1 cellular context compared by ENCODE assay signal in genomic region chr6:39812853-39813533, GRCh38.
TF ChIP-seq lines count a peak whose summit lies in the region.

No MANE protein-coding gene starts in this region.

TF ChIP-seq in H1, 55 proteins besides CTCF, POLR2A, EP300 and RAD21 (continued from another document):
- TF ChIP-seq, protein P1, sequence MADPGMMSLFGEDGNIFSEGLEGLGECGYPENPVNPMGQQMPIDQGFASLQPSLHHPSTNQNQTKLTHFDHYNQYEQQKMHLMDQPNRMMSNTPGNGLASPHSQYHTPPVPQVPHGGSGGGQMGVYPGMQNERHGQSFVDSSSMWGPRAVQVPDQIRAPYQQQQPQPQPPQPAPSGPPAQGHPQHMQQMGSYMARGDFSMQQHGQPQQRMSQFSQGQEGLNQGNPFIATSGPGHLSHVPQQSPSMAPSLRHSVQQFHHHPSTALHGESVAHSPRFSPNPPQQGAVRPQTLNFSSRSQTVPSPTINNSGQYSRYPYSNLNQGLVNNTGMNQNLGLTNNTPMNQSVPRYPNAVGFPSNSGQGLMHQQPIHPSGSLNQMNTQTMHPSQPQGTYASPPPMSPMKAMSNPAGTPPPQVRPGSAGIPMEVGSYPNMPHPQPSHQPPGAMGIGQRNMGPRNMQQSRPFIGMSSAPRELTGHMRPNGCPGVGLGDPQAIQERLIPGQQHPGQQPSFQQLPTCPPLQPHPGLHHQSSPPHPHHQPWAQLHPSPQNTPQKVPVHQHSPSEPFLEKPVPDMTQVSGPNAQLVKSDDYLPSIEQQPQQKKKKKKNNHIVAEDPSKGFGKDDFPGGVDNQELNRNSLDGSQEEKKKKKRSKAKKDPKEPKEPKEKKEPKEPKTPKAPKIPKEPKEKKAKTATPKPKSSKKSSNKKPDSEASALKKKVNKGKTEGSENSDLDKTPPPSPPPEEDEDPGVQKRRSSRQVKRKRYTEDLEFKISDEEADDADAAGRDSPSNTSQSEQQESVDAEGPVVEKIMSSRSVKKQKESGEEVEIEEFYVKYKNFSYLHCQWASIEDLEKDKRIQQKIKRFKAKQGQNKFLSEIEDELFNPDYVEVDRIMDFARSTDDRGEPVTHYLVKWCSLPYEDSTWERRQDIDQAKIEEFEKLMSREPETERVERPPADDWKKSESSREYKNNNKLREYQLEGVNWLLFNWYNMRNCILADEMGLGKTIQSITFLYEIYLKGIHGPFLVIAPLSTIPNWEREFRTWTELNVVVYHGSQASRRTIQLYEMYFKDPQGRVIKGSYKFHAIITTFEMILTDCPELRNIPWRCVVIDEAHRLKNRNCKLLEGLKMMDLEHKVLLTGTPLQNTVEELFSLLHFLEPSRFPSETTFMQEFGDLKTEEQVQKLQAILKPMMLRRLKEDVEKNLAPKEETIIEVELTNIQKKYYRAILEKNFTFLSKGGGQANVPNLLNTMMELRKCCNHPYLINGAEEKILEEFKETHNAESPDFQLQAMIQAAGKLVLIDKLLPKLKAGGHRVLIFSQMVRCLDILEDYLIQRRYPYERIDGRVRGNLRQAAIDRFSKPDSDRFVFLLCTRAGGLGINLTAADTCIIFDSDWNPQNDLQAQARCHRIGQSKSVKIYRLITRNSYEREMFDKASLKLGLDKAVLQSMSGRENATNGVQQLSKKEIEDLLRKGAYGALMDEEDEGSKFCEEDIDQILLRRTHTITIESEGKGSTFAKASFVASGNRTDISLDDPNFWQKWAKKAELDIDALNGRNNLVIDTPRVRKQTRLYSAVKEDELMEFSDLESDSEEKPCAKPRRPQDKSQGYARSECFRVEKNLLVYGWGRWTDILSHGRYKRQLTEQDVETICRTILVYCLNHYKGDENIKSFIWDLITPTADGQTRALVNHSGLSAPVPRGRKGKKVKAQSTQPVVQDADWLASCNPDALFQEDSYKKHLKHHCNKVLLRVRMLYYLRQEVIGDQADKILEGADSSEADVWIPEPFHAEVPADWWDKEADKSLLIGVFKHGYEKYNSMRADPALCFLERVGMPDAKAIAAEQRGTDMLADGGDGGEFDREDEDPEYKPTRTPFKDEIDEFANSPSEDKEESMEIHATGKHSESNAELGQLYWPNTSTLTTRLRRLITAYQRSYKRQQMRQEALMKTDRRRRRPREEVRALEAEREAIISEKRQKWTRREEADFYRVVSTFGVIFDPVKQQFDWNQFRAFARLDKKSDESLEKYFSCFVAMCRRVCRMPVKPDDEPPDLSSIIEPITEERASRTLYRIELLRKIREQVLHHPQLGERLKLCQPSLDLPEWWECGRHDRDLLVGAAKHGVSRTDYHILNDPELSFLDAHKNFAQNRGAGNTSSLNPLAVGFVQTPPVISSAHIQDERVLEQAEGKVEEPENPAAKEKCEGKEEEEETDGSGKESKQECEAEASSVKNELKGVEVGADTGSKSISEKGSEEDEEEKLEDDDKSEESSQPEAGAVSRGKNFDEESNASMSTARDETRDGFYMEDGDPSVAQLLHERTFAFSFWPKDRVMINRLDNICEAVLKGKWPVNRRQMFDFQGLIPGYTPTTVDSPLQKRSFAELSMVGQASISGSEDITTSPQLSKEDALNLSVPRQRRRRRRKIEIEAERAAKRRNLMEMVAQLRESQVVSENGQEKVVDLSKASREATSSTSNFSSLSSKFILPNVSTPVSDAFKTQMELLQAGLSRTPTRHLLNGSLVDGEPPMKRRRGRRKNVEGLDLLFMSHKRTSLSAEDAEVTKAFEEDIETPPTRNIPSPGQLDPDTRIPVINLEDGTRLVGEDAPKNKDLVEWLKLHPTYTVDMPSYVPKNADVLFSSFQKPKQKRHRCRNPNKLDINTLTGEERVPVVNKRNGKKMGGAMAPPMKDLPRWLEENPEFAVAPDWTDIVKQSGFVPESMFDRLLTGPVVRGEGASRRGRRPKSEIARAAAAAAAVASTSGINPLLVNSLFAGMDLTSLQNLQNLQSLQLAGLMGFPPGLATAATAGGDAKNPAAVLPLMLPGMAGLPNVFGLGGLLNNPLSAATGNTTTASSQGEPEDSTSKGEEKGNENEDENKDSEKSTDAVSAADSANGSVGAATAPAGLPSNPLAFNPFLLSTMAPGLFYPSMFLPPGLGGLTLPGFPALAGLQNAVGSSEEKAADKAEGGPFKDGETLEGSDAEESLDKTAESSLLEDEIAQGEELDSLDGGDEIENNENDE (IDR thresholded peaks at IDR 0.05; ENCODE audit: insufficient replicate concordance, low read length), result no peak
- TF ChIP-seq CEBPB (IDR thresholded peaks at IDR 0.05; ENCODE audit: low read depth, low read length), result no peak
- no peak for TF ChIP-seq CHD1 (IDR thresholded peaks at IDR 0.05; ENCODE audit: low read depth, low read length)
- no peak for TF ChIP-seq TBP (IDR thresholded peaks at IDR 0.05; ENCODE audit: low read depth, low read length)
- no peak for TF ChIP-seq FOSL1 (IDR thresholded peaks at IDR 0.05; ENCODE audit: insufficient read depth, low read depth, low read length)
- no peak for TF ChIP-seq NANOG (IDR thresholded peaks at IDR 0.05; ENCODE audit: insufficient read depth, low read depth, low read length, poor library complexity, severe bottlenecking)
- TF ChIP-seq CBX8 (IDR thresholded peaks at IDR 0.05; ENCODE audit: borderline replicate concordance, low read depth, low read length), result no peak
- TF ChIP-seq SRF (IDR thresholded peaks at IDR 0.05; ENCODE audit: low read depth, low read length), result no peak
- no peak for TF ChIP-seq KDM1A (IDR thresholded peaks at IDR 0.05; ENCODE audit: borderline replicate concordance, low read length)
- TF ChIP-seq ASH2L (IDR thresholded peaks at IDR 0.05; ENCODE audit: low read length), result no peak
TF ChIP-seq in H1: peak in this region for 0.
